In genomic region chr3:34056951-34057390, GRCh38 we compare ENCODE assay signal across 8 cellular contexts.
DNase-seq lines count a peak whose midpoint lies in the region; ATAC-seq and TF ChIP-seq lines count a peak whose summit lies in the region.

No MANE protein-coding gene starts in this region.

- H3K4me3 ChIP-seq in GM12864 (ENCODE audit: low read depth, low read length), result no peak overlapping the region
- no peak overlapping the region for H3K4me3 ChIP-seq in choroid plexus epithelial cell (ENCODE audit: low read depth, low read length)

- peak; percentile 92 for ATAC-seq in GM19452 (IDR thresholded peaks at IDR 0.05; ENCODE audit: unreplicated experiment)
- peak; percentile 93 for ATAC-seq in HG03139 (IDR thresholded peaks at IDR 0.05; ENCODE audit: unreplicated experiment)
- no peak for ATAC-seq in esophagus mucosa

- peak; percentile 70 for DNase-seq in GM12864 (ENCODE audit: low read depth)
- DNase-seq in choroid plexus epithelial cell (ENCODE audit: low read depth), result peak; percentile 35
- no peak for DNase-seq in GM13977 (ENCODE audit: low spot score)
- no peak for DNase-seq in amniotic stem cell (lab: John Stamatoyannopoulos, UW)
- no peak for DNase-seq in SKM-1 treated with dmso at 0.1 percent for 144 hours (lab: John Stamatoyannopoulos, UW; ENCODE audit: unreplicated experiment)

- TF ChIP-seq CTCF in GM12864 (IDR thresholded peaks at IDR 0.05; ENCODE audit: low read depth, low read length, missing control alignments), result no peak
- TF ChIP-seq CTCF in choroid plexus epithelial cell (conservative IDR thresholded peaks at IDR 0.05; ENCODE audit: low read depth, low read length), result no peak
- no peak for TF ChIP-seq CTCF in GM13977 (IDR thresholded peaks at IDR 0.05; ENCODE audit: extremely low read depth, insufficient read depth, missing control alignments)

- in situ Hi-C loops in GM13977 (cut with MboI; ENCODE audit: low pct_unique_long_range_greater_than_20kb, low sequenced_read_pairs, unreplicated experiment), result no loop called here

Comparison
In these comparisons a context has a peak if more than half of its experiments do, and no peak if none do; other contexts are left out.
1. DNase-seq: peak in GM12864 (single experiment) and choroid plexus epithelial cell (single experiment); none in GM13977 (single experiment), amniotic stem cell (single experiment) and SKM-1 treated with dmso at 0.1 percent for 144 hours (single experiment).